32 cellular contexts compared by ENCODE assay signal in genomic region chr17:61605692-61606091, GRCh38. TPM values are rescaled to one million over a fixed set of nuclear protein-coding genes. Genes with fewer than 3 reads are reported as not detected.
"Had no signal": no experiment of that assay in that cellular context is flagged by ENCODE, and none has a peak within 500 bp of the region (broad histone marks: within the 10 kb centered on the region; RNA-seq: fewer than 3 reads in every experiment).

No MANE protein-coding gene starts in this region.

- H3K9me3 Mint-ChIP-seq: stimulated activated effector memory CD8-positive, alpha-beta T cell treated with anti-CD3 and anti-CD28 coated beads, Interleukin-12 subunit alpha, Interleukin-12 subunit beta, amount 100 ng/mL, for 72 hours; stimulated activated memory B cell treated with anti-CD40 and anti-IgM and Interleukin-4, amounts not matched to agents 10 μg/mL and 1 μg/mL and 100 μg/mL, for 72 hours; stimulated activated naive B cell treated with anti-CD40 and anti-IgM and Interleukin-4, amounts not matched to agents 10 μg/mL and 1 μg/mL and 100 μg/mL, for 72 hours; stimulated activated naive CD8-positive, alpha-beta T cell treated with anti-CD3 and anti-CD28 coated beads, Interleukin-15, amount 100 ng/mL, for 72 hours; stimulated activated naive CD8-positive, alpha-beta T cell treated with anti-CD3 and anti-CD28 coated beads, Interleukin-15, Interleukin-2, amounts not matched to agents 100 ng/mL and 50 ng/mL, for 24 hours; type B pancreatic cell had no signal

- DNase-seq: stimulated activated CD4-positive, alpha-beta T cell treated with anti-CD3 and anti-CD28 coated beads, Interleukin-2, amount 100 ng/mL, for 48 hours; stimulated activated CD4-positive, alpha-beta T cell treated with anti-CD3 and anti-CD28 coated beads, Interleukin-4, amount 100 ng/mL, for 1 hour; stimulated activated CD4-positive, alpha-beta T cell treated with anti-CD3 and anti-CD28 coated beads, Interleukin-4, amount 100 ng/mL, for 24 hours; stimulated activated CD4-positive, alpha-beta T cell treated with anti-CD3 and anti-CD28 coated beads, Interleukin-4, amount 100 ng/mL, for 4 hours; stimulated activated CD8-positive, alpha-beta memory T cell treated with anti-CD3 and anti-CD28 coated beads, Interleukin-4, amount 100 ng/mL, for 48 hours; stimulated activated naive B cell treated with anti-CD40 and anti-IgM and Interleukin-4, amounts not matched to agents 10 μg/mL and 1 μg/mL and 100 μg/mL, for 72 hours; stimulated activated naive CD4-positive, alpha-beta T cell; stimulated activated naive CD4-positive, alpha-beta T cell treated with Interleukin-2 at 50 U/mL for 16 hours; stimulated activated naive CD8-positive, alpha-beta T cell treated with anti-CD3 and anti-CD28 coated beads, Interleukin-15, amount 100 ng/mL, for 72 hours; stimulated activated naive CD8-positive, alpha-beta T cell treated with anti-CD3 and anti-CD28 coated beads, Interleukin-15, Interleukin-2, amounts not matched to agents 100 U/mL and 50 U/mL, for 24 hours; stomach; substantia nigra; testis; thyroid gland; tibial artery; transverse colon; trophoblast cell; upper lobe of left lung; upper lobe of right lung; uterus had no signal

- H3K27me3 ChIP-seq: stomach, suprapubic skin, testis, thyroid gland, tibial artery, tibial nerve, upper lobe of left lung, upper lobe of right lung, uterus, vagina had no signal

- H3K27me3 Mint-ChIP-seq: stimulated activated naive CD8-positive, alpha-beta T cell treated with anti-CD3 and anti-CD28 coated beads, Interleukin-15, amount 100 ng/mL, for 72 hours; type B pancreatic cell had no signal

- H3K4me3 Mint-ChIP-seq: stimulated activated effector memory CD8-positive, alpha-beta T cell treated with anti-CD3 and anti-CD28 coated beads, Interleukin-12 subunit alpha, Interleukin-12 subunit beta, amount 100 ng/mL, for 72 hours; stimulated activated memory B cell treated with anti-CD40 and anti-IgM and Interleukin-4, amounts not matched to agents 10 μg/mL and 1 μg/mL and 100 μg/mL, for 72 hours; stimulated activated naive B cell treated with anti-CD40 and anti-IgM and Interleukin-4, amounts not matched to agents 10 μg/mL and 1 μg/mL and 100 μg/mL, for 72 hours; stimulated activated naive CD8-positive, alpha-beta T cell treated with anti-CD3 and anti-CD28 coated beads, Interleukin-15, amount 100 ng/mL, for 72 hours; stimulated activated naive CD8-positive, alpha-beta T cell treated with anti-CD3 and anti-CD28 coated beads, Interleukin-15, Interleukin-2, amounts not matched to agents 100 ng/mL and 50 ng/mL, for 24 hours; type B pancreatic cell had no signal

- H3K36me3 ChIP-seq: stomach, suprapubic skin, thoracic aorta, thyroid gland, tibial artery, tibial nerve, transverse colon, upper lobe of left lung, upper lobe of right lung, uterus, vagina had no signal

- H3K27ac ChIP-seq: stomach, suprapubic skin, testis, thoracic aorta, thyroid gland, tibial artery, tibial nerve, transverse colon, upper lobe of left lung, upper lobe of right lung, uterus, vagina had no signal

- H3K36me3 Mint-ChIP-seq: stimulated activated effector memory CD8-positive, alpha-beta T cell treated with anti-CD3 and anti-CD28 coated beads, Interleukin-12 subunit alpha, Interleukin-12 subunit beta, amount 100 ng/mL, for 72 hours; stimulated activated memory B cell treated with anti-CD40 and anti-IgM and Interleukin-4, amounts not matched to agents 10 μg/mL and 1 μg/mL and 100 μg/mL, for 72 hours; stimulated activated naive B cell treated with anti-CD40 and anti-IgM and Interleukin-4, amounts not matched to agents 10 μg/mL and 1 μg/mL and 100 μg/mL, for 72 hours; type B pancreatic cell had no signal

- ATAC-seq: stimulated activated effector memory CD8-positive, alpha-beta T cell treated with anti-CD3 and anti-CD28 coated beads, Interleukin-12 subunit alpha, Interleukin-12 subunit beta, amount 100 ng/mL, for 72 hours; stimulated activated memory B cell treated with anti-CD40 and anti-IgM and Interleukin-4, amounts not matched to agents 10 μg/mL and 1 μg/mL and 100 μg/mL, for 72 hours; stimulated activated naive B cell treated with anti-CD40 and anti-IgM and Interleukin-4, amounts not matched to agents 10 μg/mL and 1 μg/mL and 100 μg/mL, for 72 hours; stimulated activated naive CD8-positive, alpha-beta T cell treated with anti-CD3 and anti-CD28 coated beads, Interleukin-15, amount 100 ng/mL, for 72 hours; stimulated activated naive CD8-positive, alpha-beta T cell treated with anti-CD3 and anti-CD28 coated beads, Interleukin-15, Interleukin-2, amounts not matched to agents 100 U/mL and 50 U/mL, for 24 hours; upper lobe of right lung had no signal

- H3K4me3 ChIP-seq: stomach, suprapubic skin, testis, thoracic aorta, thyroid gland, tibial artery, tibial nerve, transverse colon, upper lobe of left lung, upper lobe of right lung, uterus, vagina had no signal

- H3K4me1 ChIP-seq: stomach, suprapubic skin, testis, thyroid gland, tibial artery, tibial nerve, transverse colon, upper lobe of left lung, upper lobe of right lung, uterus, vagina had no signal

- H3K9me3 ChIP-seq: stomach, suprapubic skin, testis, thoracic aorta, thyroid gland, tibial artery, transverse colon, upper lobe of left lung, upper lobe of right lung, uterus, vagina had no signal

- H3K27ac Mint-ChIP-seq: stimulated activated effector memory CD8-positive, alpha-beta T cell treated with anti-CD3 and anti-CD28 coated beads, Interleukin-12 subunit alpha, Interleukin-12 subunit beta, amount 100 ng/mL, for 72 hours; stimulated activated memory B cell treated with anti-CD40 and anti-IgM and Interleukin-4, amounts not matched to agents 10 μg/mL and 1 μg/mL and 100 μg/mL, for 72 hours; stimulated activated naive B cell treated with anti-CD40 and anti-IgM and Interleukin-4, amounts not matched to agents 10 μg/mL and 1 μg/mL and 100 μg/mL, for 72 hours; stimulated activated naive CD8-positive, alpha-beta T cell treated with anti-CD3 and anti-CD28 coated beads, Interleukin-15, amount 100 ng/mL, for 72 hours; stimulated activated naive CD8-positive, alpha-beta T cell treated with anti-CD3 and anti-CD28 coated beads, Interleukin-15, Interleukin-2, amounts not matched to agents 100 ng/mL and 50 ng/mL, for 24 hours; type B pancreatic cell had no signal

- H3K4me1 Mint-ChIP-seq: stimulated activated effector memory CD8-positive, alpha-beta T cell treated with anti-CD3 and anti-CD28 coated beads, Interleukin-12 subunit alpha, Interleukin-12 subunit beta, amount 100 ng/mL, for 72 hours; stimulated activated memory B cell treated with anti-CD40 and anti-IgM and Interleukin-4, amounts not matched to agents 10 μg/mL and 1 μg/mL and 100 μg/mL, for 72 hours; stimulated activated naive B cell treated with anti-CD40 and anti-IgM and Interleukin-4, amounts not matched to agents 10 μg/mL and 1 μg/mL and 100 μg/mL, for 72 hours; stimulated activated naive CD8-positive, alpha-beta T cell treated with anti-CD3 and anti-CD28 coated beads, Interleukin-15, amount 100 ng/mL, for 72 hours had no signal

RNA-seq across cellular contexts. Expression of gene NACA2, which starts 14.7 kb away (rescaled TPM):
- total RNA-seq: stomach, subcutaneous adipose tissue, suprapubic skin, temporal lobe, thoracic aorta, thyroid gland, tibial nerve, transverse colon, upper lobe of left lung, upper lobe of right lung, ureter, urinary bladder, uterus, vagina had no signal
- polyA plus RNA-seq: urinary bladder had no signal
